In the genomic region with DNA sequence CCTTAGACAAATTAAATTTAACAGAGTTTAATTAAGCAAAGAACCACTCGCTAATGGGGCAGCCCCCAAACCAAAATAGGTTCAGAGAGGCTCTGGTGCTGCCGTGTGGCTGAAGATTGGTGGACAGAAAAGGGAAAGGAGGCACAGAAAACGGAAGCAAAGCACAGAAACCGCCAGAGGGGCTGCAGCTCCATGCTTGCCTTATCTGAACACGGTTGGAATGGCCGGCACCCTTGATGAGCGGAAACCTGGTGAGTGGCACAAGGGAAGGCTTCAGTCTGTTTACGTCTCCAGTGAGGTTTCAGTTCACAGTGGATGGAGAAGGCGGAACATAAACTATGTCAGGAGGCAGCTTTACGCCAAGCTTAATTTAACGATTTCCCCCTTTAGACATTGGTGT, we compare ENCODE assay signal across 25 cellular contexts. TPM values are rescaled to one million over a fixed set of nuclear protein-coding genes. Genes with fewer than 3 reads are reported as not detected.
DNase-seq lines count a peak whose midpoint lies in the region; ATAC-seq and TF ChIP-seq lines count a peak whose summit lies in the region.
"Had no signal": no experiment of that assay in that cellular context is flagged by ENCODE, and none has a peak within 500 bp of the region (broad histone marks: within the 10 kb centered on the region; RNA-seq: fewer than 3 reads in every experiment).

No MANE protein-coding gene starts in this region.

- POLR2A ChIA-PET in naive thymus-derived CD4-positive, alpha-beta T cell (lab: Charles Lee): no interaction called here

- TF ChIP-seq CTCF in GM12875 (IDR thresholded peaks at IDR 0.05; ENCODE audit: borderline replicate concordance, insufficient read depth, low read depth, low read length) (no peak), endothelial cell (IDR thresholded peaks at IDR 0.05; ENCODE audit: unreplicated experiment) (no peak)

- peak overlapping the region in 2 of 10 donors; percentile 28 to 38 for H3K4me3 Mint-ChIP-seq in naive thymus-derived CD4-positive, alpha-beta T cell
- H3K4me3 Mint-ChIP-seq in endothelial cell (ENCODE audit: unreplicated experiment): no peak overlapping the region

- CTCF ChIA-PET in naive thymus-derived CD4-positive, alpha-beta T cell (lab: Charles Lee): no interaction called here

- H3K27me3 ChIP-seq in naive thymus-derived CD4-positive, alpha-beta T cell (ENCODE audit: control insufficient read depth in 2 of 2, insufficient read depth in 2 of 2, low read length in 2 of 2): no peaks in the 10 kb centered on the region
- H3K27me3 ChIP-seq: ascending aorta, Peyer's patch had no signal

- peak overlapping the region; percentile 41 for H3K4me3 ChIP-seq in GM12875 (ENCODE audit: low read depth, low read length)
- no peak overlapping the region for H3K4me3 ChIP-seq in naive thymus-derived CD4-positive, alpha-beta T cell (ENCODE audit: low read length)
- H3K4me3 ChIP-seq: ascending aorta, GM23248, Peyer's patch had no signal

- no peaks in the 10 kb centered on the region for H3K9me3 ChIP-seq in naive thymus-derived CD4-positive, alpha-beta T cell (ENCODE audit: control insufficient read depth in 2 of 3, low read length in 3 of 3)
- H3K9me3 ChIP-seq: ascending aorta, Peyer's patch, SK-N-SH, spleen had no signal

- DNase-seq in Ammon's horn (ENCODE audit: low spot score) (peak; percentile 28), UCSD-AML1 (lab: John Stamatoyannopoulos, UW; ENCODE audit: unreplicated experiment) (peak; percentile 82), anterior cingulate cortex (lab: John Stamatoyannopoulos, UW) (no peak), endothelial cell (ENCODE audit: low spot score) (no peak)
- no peak for DNase-seq in naive thymus-derived CD4-positive, alpha-beta T cell
- DNase-seq: activated CD4-positive, alpha-beta T cell treated with anti-CD3 and anti-CD28 coated beads for 48 hours; activated naive CD4-positive, alpha-beta T cell; CD8-positive, alpha-beta memory T cell; DND-41; foreskin keratinocyte; GM23248; left cardiac atrium; NCI-H1105 treated with DMSO at 0.1 percent for 48 hours; NCI-H2171; NCI-H774; SK-N-SH; spleen had no signal

- H3K36me3 ChIP-seq in naive thymus-derived CD4-positive, alpha-beta T cell (ENCODE audit: control insufficient read depth in 2 of 3, insufficient read depth in 3 of 3, low read length in 3 of 3): no peaks in the 10 kb centered on the region
- H3K36me3 ChIP-seq: ascending aorta, Peyer's patch, spleen had no signal

- H3K4me1 Mint-ChIP-seq in naive thymus-derived CD4-positive, alpha-beta T cell: peaks cover 7 to 22% (median 16%) of the 10 kb centered on the region in 7 donors
- H3K4me1 Mint-ChIP-seq in endothelial cell (ENCODE audit: unreplicated experiment): no peaks in the 10 kb centered on the region

- intact Hi-C loops in naive thymus-derived CD4-positive, alpha-beta T cell (cut with micrococcal nuclease): no loop called here

- peaks cover 0 to 36% (median 7%) of the 10 kb centered on the region in 5 donors for H3K27me3 Mint-ChIP-seq in naive thymus-derived CD4-positive, alpha-beta T cell
- H3K27me3 Mint-ChIP-seq in endothelial cell (ENCODE audit: unreplicated experiment): peaks cover 2% of the 10 kb centered on the region

- peaks cover 0 to 19% (median 0%) of the 10 kb centered on the region in 5 donors for H3K36me3 Mint-ChIP-seq in naive thymus-derived CD4-positive, alpha-beta T cell
- no peaks in the 10 kb centered on the region for H3K36me3 Mint-ChIP-seq in endothelial cell (ENCODE audit: low read depth, unreplicated experiment)

- H3K27ac ChIP-seq in naive thymus-derived CD4-positive, alpha-beta T cell (ENCODE audit: low read depth, low read length): no peak overlapping the region
- H3K27ac ChIP-seq: ascending aorta, foreskin keratinocyte, GM23248, parathyroid adenoma, Peyer's patch, spleen had no signal

- ATAC-seq in naive thymus-derived CD4-positive, alpha-beta T cell: peak; percentile 37
- no peak for ATAC-seq in activated CD4-positive, CD25-positive, alpha-beta regulatory T cell treated with anti-CD3 and anti-CD28 coated beads, Interleukin-2, amount 50 U/mL, for 24 hours
- no peak for ATAC-seq in GM18520 (IDR thresholded peaks at IDR 0.05; ENCODE audit: unreplicated experiment)
- ATAC-seq: foreskin keratinocyte, left cardiac atrium had no signal

- no peaks in the 10 kb centered on the region for H3K4me1 ChIP-seq in naive thymus-derived CD4-positive, alpha-beta T cell (ENCODE audit: control insufficient read depth in 2 of 2, insufficient read depth in 2 of 2, low read length in 2 of 2)
- H3K4me1 ChIP-seq: ascending aorta, foreskin keratinocyte, parathyroid adenoma, Peyer's patch had no signal

- peaks cover 0 to 8% (median 0%) of the 10 kb centered on the region in 11 donors for H3K9me3 Mint-ChIP-seq in naive thymus-derived CD4-positive, alpha-beta T cell
- no peaks in the 10 kb centered on the region for H3K9me3 Mint-ChIP-seq in endothelial cell (ENCODE audit: unreplicated experiment)
- H3K9me3 Mint-ChIP-seq: CD8-positive, alpha-beta memory T cell had no signal

- H3K27ac Mint-ChIP-seq in naive thymus-derived CD4-positive, alpha-beta T cell: peak overlapping the region in 1 of 9 donors; percentile 51
- H3K27ac Mint-ChIP-seq in endothelial cell (ENCODE audit: unreplicated experiment): no peak overlapping the region
- H3K27ac Mint-ChIP-seq: CD8-positive, alpha-beta memory T cell had no signal

RNA-seq across cellular contexts. Expression of a gene that starts 5.2 kb away (rescaled TPM):
- total RNA-seq in naive thymus-derived CD4-positive, alpha-beta T cell: under 1 TPM in 2 of 5 experiments, not detected in 3; 0.07 to 0.10 TPM
- polyA plus RNA-seq in naive thymus-derived CD4-positive, alpha-beta T cell: under 1 TPM in 1 of 2 donors, not detected in 1; 0.17 TPM
- total RNA-seq in endothelial cell (ENCODE audit: unreplicated experiment): not detected
- total RNA-seq: ascending aorta; CD8-positive, alpha-beta memory T cell; endothelial cell of umbilical vein; foreskin keratinocyte; GM23248; Peyer's patch; spleen; urinary bladder had no signal
- polyA plus RNA-seq: endothelial cell of umbilical vein, foreskin keratinocyte, GM23248, SK-N-SH had no signal

RNA-seq across cellular contexts. Expression of a gene that starts 22.6 kb away (rescaled TPM):
- total RNA-seq in naive thymus-derived CD4-positive, alpha-beta T cell: 10 to 100 TPM in 4 of 5 experiments, 1 to 10 TPM in 1; 9.8 to 37.1 (median 19.7) TPM
- polyA plus RNA-seq in naive thymus-derived CD4-positive, alpha-beta T cell: under 1 TPM in 1 of 2 donors, not detected in 1; 0.31 TPM
- total RNA-seq in endothelial cell (ENCODE audit: unreplicated experiment): not detected
- total RNA-seq: endothelial cell of umbilical vein, foreskin keratinocyte, GM23248 had no signal
- polyA plus RNA-seq: CD8-positive, alpha-beta memory T cell; endothelial cell of umbilical vein; foreskin keratinocyte; GM23248; SK-N-SH had no signal

RNA-seq across cellular contexts. Expression of a gene that starts 44.0 kb away (rescaled TPM):
- total RNA-seq in naive thymus-derived CD4-positive, alpha-beta T cell: 100 to 1,000 TPM; 248 to 578 (median 289) TPM
- 100 to 1,000 TPM; 295 to 394 TPM for polyA plus RNA-seq in naive thymus-derived CD4-positive, alpha-beta T cell
- not detected for total RNA-seq in endothelial cell (ENCODE audit: unreplicated experiment)
- total RNA-seq: endothelial cell of umbilical vein, GM23248 had no signal
- polyA plus RNA-seq: endothelial cell of umbilical vein had no signal

RNA-seq across cellular contexts. Expression of a gene that starts 50.2 kb away (rescaled TPM):
- 10 to 100 TPM; 43.8 to 54.8 (median 50.4) TPM for total RNA-seq in naive thymus-derived CD4-positive, alpha-beta T cell
- 10 to 100 TPM; 11.3 to 17.0 TPM for polyA plus RNA-seq in naive thymus-derived CD4-positive, alpha-beta T cell
- total RNA-seq in endothelial cell (ENCODE audit: unreplicated experiment): 29.2 TPM

RNA-seq across cellular contexts. Expression of a gene that starts 58.1 kb away (rescaled TPM):
- 1 to 10 TPM in 1 of 5 experiments, under 1 TPM in 1, not detected in 3; 0.61 to 8.8 TPM for total RNA-seq in naive thymus-derived CD4-positive, alpha-beta T cell
- polyA plus RNA-seq in naive thymus-derived CD4-positive, alpha-beta T cell: under 1 TPM in 1 of 2 donors, not detected in 1; 0.46 TPM
- total RNA-seq in endothelial cell (ENCODE audit: unreplicated experiment): not detected
- total RNA-seq: ascending aorta, endothelial cell of umbilical vein, GM23248 had no signal
- polyA plus RNA-seq: CD8-positive, alpha-beta memory T cell; endothelial cell of umbilical vein; GM23248; SK-N-SH had no signal

Comparison
In these comparisons a context has a peak if more than half of its experiments do, and no peak if none do; other contexts are left out.
1. DNase-seq: peak in Ammon's horn (single experiment) and UCSD-AML1 (single experiment); none in naive thymus-derived CD4-positive, alpha-beta T cell (0 of 9), anterior cingulate cortex (0 of 58) and endothelial cell (single experiment).
2. RNA of a gene that starts 22.6 kb away (total RNA-seq): 9.8 to 37.1 TPM in naive thymus-derived CD4-positive, alpha-beta T cell; not detected in endothelial cell (single experiment); every median in the first group is over 10 times any median in the second.
3. RNA of a gene that starts 44.0 kb away (total RNA-seq): 248 to 578 TPM in naive thymus-derived CD4-positive, alpha-beta T cell; not detected in endothelial cell (single experiment); every median in the first group is over 100 times any median in the second.